Comparison of ENCODE assay signal across 10 cellular contexts in genomic region chr1:47189844-47190562, GRCh38. TPM values are rescaled to one million over a fixed set of nuclear protein-coding genes. Genes with fewer than 3 reads are reported as not detected.
DNase-seq lines count a peak whose midpoint lies in the region; ATAC-seq, FAIRE-seq and TF ChIP-seq lines count a peak whose summit lies in the region.
"Had no signal": no experiment of that assay in that cellular context is flagged by ENCODE, and none has a peak within 500 bp of the region (broad histone marks: within the 10 kb centered on the region; RNA-seq: fewer than 3 reads in every experiment).

PDZK1IP1 (minus strand) TSS chr1:47190036; CDS start chr1:47189932, 104 bp downstream.

- H3K27me3 ChIP-seq in GM23338 (ENCODE audit: insufficient read depth) (peaks cover 19% of the 10 kb centered on the region), K562 (ENCODE audit: control insufficient read depth in 2 of 2, insufficient read depth in 2 of 2, low read length in 2 of 2) (no peaks in the 10 kb centered on the region), hepatocyte (no peaks in the 10 kb centered on the region)

- TF ChIP-seq CTCF in GM23338 (conservative IDR thresholded peaks at IDR 0.05; ENCODE audit: low read depth in 2 of 2) (no peak), K562 (IDR thresholded peaks at IDR 0.05 in 2 of 3, conservative IDR thresholded peaks at IDR 0.05 in 1 of 3; ENCODE audit: insufficient read depth in 2 of 3, low read depth in 1 of 3, low read length in 3 of 3) (no peak), hepatocyte (IDR thresholded peaks at IDR 0.05; ENCODE audit: poor library complexity) (no peak)

- POLR2A ChIA-PET in K562 (lab: Yijun Ruan, JAX), result interaction anchor here (0.7 to 1.7 kb wide), 12 partner anchors 9 to 248 kb away, joined by 3 to 15 read pairs (median 4); partner anchors contain the start of genes FOXD2 and STIL

- H2AFZ ChIP-seq in GM23338 (no peak within 1 kb of the TSS), K562 (ENCODE audit: low read depth, low read length) (peak within 1 kb of the TSS; percentile 69), hepatocyte (no peak within 1 kb of the TSS)

- no peaks in the 10 kb centered on the region for H3K79me2 ChIP-seq in GM23338 (replicated peaks; ENCODE audit: insufficient read depth)
- no peaks in the 10 kb centered on the region for H3K79me2 ChIP-seq in K562 (ENCODE audit: control insufficient read depth, insufficient read depth, low read length)
- H3K79me2 ChIP-seq in hepatocyte, result no peaks in the 10 kb centered on the region

- peaks cover 34% of the 10 kb centered on the region for H3K27me3 Mint-ChIP-seq in GM23338 (ENCODE audit: insufficient read depth, low read depth, poor library complexity)
- peaks cover 12% of the 10 kb centered on the region for H3K27me3 Mint-ChIP-seq in activated naive CD8-positive, alpha-beta T cell treated with anti-CD3 and anti-CD28 coated beads for 36 hours

- H3K9me1 ChIP-seq in K562 (ENCODE audit: control insufficient read depth, insufficient read depth, low read length), result no peaks in the 10 kb centered on the region

- no peaks in the 10 kb centered on the region for H3F3A ChIP-seq in GM23338 (replicated peaks; ENCODE audit: low read depth)

- H3K4me3 ChIP-seq in GM23338, result no peak within 1 kb of the TSS
- no peak within 1 kb of the TSS for H3K4me3 ChIP-seq in K562
- no peak within 1 kb of the TSS for H3K4me3 ChIP-seq in hepatocyte
- H3K4me3 ChIP-seq in skin epidermis, result peak within 1 kb of the TSS; percentile 3 to 40 (median 24)

- ATAC-seq in GM23338, result peak; percentile 14
- no peak for ATAC-seq in K562
- no peak for ATAC-seq in HG03280 (IDR thresholded peaks at IDR 0.05; ENCODE audit: unreplicated experiment)

- TF ChIP-seq POLR2A in K562 (conservative IDR thresholded peaks at IDR 0.05), result no peak

- H3K4me2 ChIP-seq in GM23338 (no peak within 1 kb of the TSS), K562 (ENCODE audit: insufficient read depth, low read length) (peak within 1 kb of the TSS; percentile 9; the same call in 1 of the 2 replicates), hepatocyte (no peak within 1 kb of the TSS)

- FAIRE-seq in K562 (lab: Jason Lieb, UNC) (no peak), HTR-8/SVneo (lab: Jason Lieb, UNC) (no peak)

- in situ Hi-C loops in K562 (cut with MboI), result loop anchor here (5.0 to 10.0 kb wide), 2 partner anchors 72 to 515 kb away; no protein-coding TSS in a partner anchor

- intact Hi-C loops in K562 (cut with micrococcal nuclease), result no loop called here

- peaks cover 6% of the 10 kb centered on the region; the same call in 2 of the 3 replicates for H3K9me3 Mint-ChIP-seq in GM23338
- no peaks in the 10 kb centered on the region for H3K9me3 Mint-ChIP-seq in activated naive CD8-positive, alpha-beta T cell treated with anti-CD3 and anti-CD28 coated beads for 36 hours
- H3K9me3 Mint-ChIP-seq: stimulated activated naive CD8-positive, alpha-beta T cell treated with anti-CD3 and anti-CD28 coated beads, Interleukin-15, Interleukin-2, amounts not matched to agents 100 ng/mL and 50 ng/mL, for 24 hours had no signal

- H3K4me3 Mint-ChIP-seq in GM23338, result no peak within 1 kb of the TSS
- H3K4me3 Mint-ChIP-seq in activated naive CD8-positive, alpha-beta T cell treated with anti-CD3 and anti-CD28 coated beads for 36 hours, result no peak within 1 kb of the TSS
- H3K4me3 Mint-ChIP-seq: stimulated activated naive CD8-positive, alpha-beta T cell treated with anti-CD3 and anti-CD28 coated beads, Interleukin-15, Interleukin-2, amounts not matched to agents 100 ng/mL and 50 ng/mL, for 24 hours had no signal

- no peak within 1 kb of the TSS for H3K27ac ChIP-seq in GM23338 (ENCODE audit: low read depth)
- peak within 1 kb of the TSS; percentile 15; the same call in 1 of the 3 replicates for H3K27ac ChIP-seq in K562 (ENCODE audit: extremely low read depth, low read depth, low read length)
- H3K27ac ChIP-seq in hepatocyte, result peak within 1 kb of the TSS; percentile 87
- H3K27ac ChIP-seq in skin epidermis, result peak within 1 kb of the TSS; percentile 2 to 91 (median 78)

- 56% methylated on average over 18 of the region's 18 CpGs for WGBS in K562 (ENCODE audit: insufficient coverage, low coverage, missing lambda C conversion rate)
- 79% methylated on average over 18 of the region's 18 CpGs for WGBS in hepatocyte (ENCODE audit: low lambda C conversion rate, missing lambda C conversion rate)

- no peak for TF ChIP-seq RAD21 in K562 (CRISPR knock-in tag; conservative IDR thresholded peaks at IDR 0.05 in 1 of 2, IDR thresholded peaks at IDR 0.05 in 1 of 2)

- TF ChIP-seq EP300 in K562 (IDR thresholded peaks at IDR 0.05; ENCODE audit: low read length), result no peak

- H3K9me2 ChIP-seq in GM23338 (ENCODE audit: insufficient read depth), result 0 out of 2 replicates have a peak, but pooled peaks cover 3% of the 10 kb centered on the region
- no peaks in the 10 kb centered on the region for H3K9me2 ChIP-seq in hepatocyte (replicated peaks; ENCODE audit: insufficient read depth)

- peaks cover 25% of the 10 kb centered on the region for H3K4me1 ChIP-seq in GM23338 (ENCODE audit: insufficient read depth)
- peaks cover 49 to 69% of the 10 kb centered on the region in 2 experiments for H3K4me1 ChIP-seq in K562 (replicated peaks in 1 of 2; ENCODE audit: control insufficient read depth in 2 of 2, insufficient read depth in 2 of 2, low read length in 2 of 2)
- peaks cover 27% of the 10 kb centered on the region for H3K4me1 ChIP-seq in hepatocyte (ENCODE audit: insufficient read depth)

- H3K36me3 Mint-ChIP-seq in GM23338 (ENCODE audit: low read depth), result no peaks in the 10 kb centered on the region
- no peaks in the 10 kb centered on the region for H3K36me3 Mint-ChIP-seq in activated naive CD8-positive, alpha-beta T cell treated with anti-CD3 and anti-CD28 coated beads for 36 hours

- no TSS peak for BruUV-seq in K562 (replicated peaks; lab: Mats Ljungman, UMichigan)

- H4K20me1 ChIP-seq in GM23338 (replicated peaks; ENCODE audit: insufficient read depth) (peaks cover 7% of the 10 kb centered on the region; the same call in 1 of the 2 replicates), K562 (replicated peaks; ENCODE audit: control insufficient read depth, insufficient read depth, low read length) (no peaks in the 10 kb centered on the region), hepatocyte (ENCODE audit: insufficient read depth, poor library complexity, severe bottlenecking) (no peaks in the 10 kb centered on the region)

- CTCF ChIA-PET in K562 (lab: Yijun Ruan, JAX; ENCODE audit: low intra/inter-chr PET ratio), result interaction anchor here (0.6 kb wide), 1 partner anchor 69 kb away, joined by 6 read pairs; no protein-coding TSS in a partner anchor

- no peaks in the 10 kb centered on the region for H3K9me3 ChIP-seq in K562 (replicated peaks; ENCODE audit: control insufficient read depth, insufficient read depth, low read depth, low read length)
- no peaks in the 10 kb centered on the region for H3K9me3 ChIP-seq in hepatocyte (ENCODE audit: low read depth)

- H3K9ac ChIP-seq in K562 (ENCODE audit: insufficient read depth in 1 of 2, low read depth in 2 of 2, low read length in 2 of 2), result peak within 1 kb of the TSS; percentile 31 to 87; a peak in 3 of 4 replicates

- peaks cover 36% of the 10 kb centered on the region for H3K4me1 Mint-ChIP-seq in GM23338
- peaks cover 2% of the 10 kb centered on the region for H3K4me1 Mint-ChIP-seq in activated naive CD8-positive, alpha-beta T cell treated with anti-CD3 and anti-CD28 coated beads for 36 hours

- DNase-seq in GM23338 (ENCODE audit: low spot score) (peak; percentile 46), K562 (ENCODE audit: extremely low read depth in 1 of 4, low spot score in 3 of 4) (peak; percentile 45 to 60 (median 48)), hepatocyte (ENCODE audit: low spot score) (peak; percentile 81), GOT3 (lab: John Stamatoyannopoulos, UW) (no peak), HTR-8/SVneo (ENCODE audit: insufficient read length, low spot score) (no peak)
- DNase-seq in activated naive CD8-positive, alpha-beta T cell treated with anti-CD3 and anti-CD28 coated beads for 36 hours, result no peak

- H3K27ac Mint-ChIP-seq in GM23338, result no peak within 1 kb of the TSS
- no peak within 1 kb of the TSS for H3K27ac Mint-ChIP-seq in activated naive CD8-positive, alpha-beta T cell treated with anti-CD3 and anti-CD28 coated beads for 36 hours
- H3K27ac Mint-ChIP-seq: stimulated activated naive CD8-positive, alpha-beta T cell treated with anti-CD3 and anti-CD28 coated beads, Interleukin-15, Interleukin-2, amounts not matched to agents 100 ng/mL and 50 ng/mL, for 24 hours had no signal

- H3K36me3 ChIP-seq in GM23338 (ENCODE audit: insufficient read depth), result no peaks in the 10 kb centered on the region
- H3K36me3 ChIP-seq in K562 (ENCODE audit: control insufficient read depth, insufficient read depth, low read length), result no peaks in the 10 kb centered on the region
- H3K36me3 ChIP-seq in hepatocyte (replicated peaks; ENCODE audit: insufficient read depth, low read depth), result no peaks in the 10 kb centered on the region

TF ChIP-seq in GM23338, 12 proteins besides CTCF, POLR2A, EP300 and RAD21 (continues in another document):
- no peak for TF ChIP-seq ZNF114 (CRISPR knock-in tag; IDR thresholded peaks at IDR 0.05)
- no peak for TF ChIP-seq JUNB (IDR thresholded peaks at IDR 0.05; ENCODE audit: unreplicated experiment)

RNA-seq across cellular contexts. Expression of gene PDZK1IP1, which starts in this region (rescaled TPM):
- not detected in 2 replicates for total RNA-seq in GM23338 (2014; rRNA removed; shearing (Covaris generic))
- polyA plus RNA-seq in GM23338 (2016; fragmentation: Nextera tagmentation; extraction: Ambion mirVana) (not detected in 2 replicates), K562 (2011; rRNA removed) (0.17 and 0.64 TPM in 2 replicates), K562 (2014; fragmentation: Illumina TruSeq; extraction: Trizol) (0.32 and 0.68 TPM in 2 replicates), K562 (2014; fragmentation: Nextera tagmentation; extraction: Ambion mirVana) (under 1 TPM; 0.45 to 0.55 TPM), K562 (2014; rRNA removed) (0.32 and 0.53 TPM in 2 replicates), hepatocyte (0.71 TPM in 1 of 2 replicates, not detected in the other)
- 0.74 and 1.0 TPM in 2 replicates for total RNA-seq in K562 (2011; cell fraction: chromatin; rRNA removed; ENCODE audit: low replicate concordance)
- 0.92 and 1.2 TPM in 2 replicates for total RNA-seq in K562 (2011; cell fraction: nucleolus; rRNA removed)
- 1.1 and 1.2 TPM in 2 replicates for total RNA-seq in K562 (2011; cell fraction: nucleoplasm; rRNA removed)
- total RNA-seq in K562 (2014; rRNA removed) (0.33 and 0.59 TPM in 2 replicates), K562 (2014; rRNA removed; fragmentation: Illumina TruSeq; extraction: Trizol) (not detected in 2 replicates), K562 (2015; rRNA removed; fragmentation: Illumina TruSeq; extraction: Trizol) (not detected in 2 replicates), K562 (2021) (0.33 and 0.49 TPM in 2 replicates), hepatocyte (0.37 TPM in 1 of 2 replicates, not detected in the other)
- polyA plus RNA-seq in K562 (2011; cell fraction: cytosol; rRNA removed), result 0.68 and 1.0 TPM in 2 replicates
- polyA plus RNA-seq in K562 (2011; cell fraction: nucleus; rRNA removed), result 0.73 and 1.3 TPM in 2 replicates
- polyA plus RNA-seq in K562 (2012), result 0.48 and 0.66 TPM in 2 replicates
- polyA minus RNA-seq in K562 (2011; rRNA and poly(A)+ RNA removed), result not detected in 2 replicates
- not detected in 2 replicates for polyA minus RNA-seq in K562 (2011; cell fraction: cytosol; rRNA and poly(A)+ RNA removed)
- not detected in 2 replicates for polyA minus RNA-seq in K562 (2011; cell fraction: nucleus; rRNA and poly(A)+ RNA removed)
- not detected for total RNA-seq in activated naive CD8-positive, alpha-beta T cell treated with anti-CD3 and anti-CD28 coated beads for 36 hours
- total RNA-seq: lung microvascular endothelial cell had no signal

Comparison
In these comparisons a context has a peak if more than half of its experiments do, and no peak if none do; other contexts are left out.
1. Peak in DNase-seq and ATAC-seq in GM23338; RNA of the gene not detected or under 1 TPM.
2. Peak in DNase-seq and H3K27ac ChIP-seq in hepatocyte; RNA of the gene not detected or under 1 TPM.
3. DNase-seq: peak in K562 (4 of 4); none in GOT3 (single experiment), activated naive CD8-positive, alpha-beta T cell treated with anti-CD3 and anti-CD28 coated beads for 36 hours (single experiment) and HTR-8/SVneo (single experiment).
4. H3K4me3 ChIP-seq: peak in skin epidermis (7 of 7); none in GM23338 (single experiment), K562 (single experiment) and hepatocyte (single experiment).